ENCODE assay signal across 19 cellular contexts in the genomic region with DNA sequence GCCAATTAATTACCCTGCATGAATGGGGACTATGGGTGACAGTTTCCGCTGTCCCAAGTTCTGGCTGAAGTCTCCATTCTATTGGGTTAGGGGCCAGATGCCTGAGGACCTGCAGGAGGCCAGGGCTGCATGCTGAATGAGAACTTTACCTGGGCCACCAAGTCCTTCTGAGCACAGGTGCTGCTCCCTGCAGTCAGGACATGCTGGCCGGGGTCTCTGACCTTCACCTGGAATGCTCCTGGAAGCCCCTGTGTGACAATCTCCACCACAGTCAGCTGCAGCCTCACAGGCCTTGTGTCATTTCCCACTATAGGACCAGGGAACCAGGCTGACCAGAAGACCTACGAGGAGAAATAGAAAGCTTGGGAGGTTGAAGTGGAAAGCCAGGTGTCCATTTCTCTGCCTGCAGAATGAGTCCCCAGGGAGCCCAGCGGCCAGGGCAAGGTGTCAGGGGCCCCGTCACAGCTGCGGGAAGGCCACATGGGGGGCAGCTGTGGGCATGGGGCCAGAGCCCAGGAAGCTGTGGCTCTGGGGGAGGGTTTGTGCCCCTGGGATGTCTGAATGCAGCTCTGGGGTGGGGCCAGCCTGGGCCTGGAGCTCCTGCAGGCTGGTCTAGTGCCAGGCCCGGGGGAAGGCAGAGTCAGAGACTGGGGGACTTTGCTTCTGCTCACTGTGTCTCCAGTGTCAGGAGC. TPM values are rescaled to one million over a fixed set of nuclear protein-coding genes. Genes with fewer than 3 reads are reported as not detected.
DNase-seq lines count a peak whose midpoint lies in the region; ATAC-seq and TF ChIP-seq lines count a peak whose summit lies in the region.
"Had no signal": no experiment of that assay in that cellular context is flagged by ENCODE, and none has a peak within 500 bp of the region (broad histone marks: within the 10 kb centered on the region; RNA-seq: fewer than 3 reads in every experiment).

No MANE protein-coding gene starts in this region.

- H3K18ac ChIP-seq in neuronal stem cell (ENCODE audit: low read length) = peak overlapping the region; percentile 42

- H3K4me2 ChIP-seq in DND-41 (ENCODE audit: insufficient read depth, low read length) (no peak overlapping the region), neuronal stem cell (ENCODE audit: insufficient read depth, low read length, poor library complexity, severe bottlenecking) (no peak overlapping the region)
- H3K4me2 ChIP-seq: KMS-11 had no signal

- H3K27me3 ChIP-seq in DND-41 (ENCODE audit: insufficient read depth, low read length, poor library complexity) = no peaks in the 10 kb centered on the region
- H3K27me3 ChIP-seq in neuronal stem cell (ENCODE audit: control insufficient read depth in 3 of 3, insufficient read depth in 3 of 3, low read depth in 1 of 3, low read length in 3 of 3) = peaks cover 0 to 28% (median 0%) of the 10 kb centered on the region in 3 experiments
- H3K27me3 ChIP-seq: MG63 had no signal

- peak overlapping the region; percentile 14 for H2AK5ac ChIP-seq in neuronal stem cell (ENCODE audit: low read depth, low read length)

- CTCF ChIA-PET in activated CD4-positive, alpha-beta memory T cell treated with anti-CD3 and anti-CD28 coated beads for 36 hours (lab: Charles Lee) = interaction anchor here (5.6 kb wide), 1 partner anchor 310 kb away, joined by 80 read pairs; no protein-coding TSS in a partner anchor
- CTCF ChIA-PET in activated CD4-positive, alpha-beta memory T cell treated with anti-CD3 and anti-CD28 coated beads, Interleukin-2, amount 10 ng/mL, durations not matched to agents 7 days and 5 days (lab: Charles Lee) = interaction anchor here (1.0 to 1.3 kb wide), 3 partner anchors 12 to 127 kb away, joined by 3 read pairs; no protein-coding TSS in a partner anchor

- no peak overlapping the region for H2BK5ac ChIP-seq in neuronal stem cell (ENCODE audit: low read length)

- no peaks in the 10 kb centered on the region for H3K27me3 Mint-ChIP-seq in activated CD4-positive, alpha-beta memory T cell treated with anti-CD3 and anti-CD28 coated beads for 36 hours
- H3K27me3 Mint-ChIP-seq in activated CD4-positive, alpha-beta memory T cell treated with anti-CD3 and anti-CD28 coated beads, Interleukin-2, amount 10 ng/mL, durations not matched to agents 7 days and 5 days = no peaks in the 10 kb centered on the region
- H3K27me3 Mint-ChIP-seq: CD4-positive, CD25-positive, alpha-beta regulatory T cell had no signal

- TF ChIP-seq CTCF in DND-41 (IDR thresholded peaks at IDR 0.05; ENCODE audit: borderline replicate concordance, extremely low read depth, low read length, poor library complexity, severe bottlenecking) = no peak

- H3K4me1 ChIP-seq in DND-41 (ENCODE audit: insufficient read depth, low read length) (peaks cover 51% of the 10 kb centered on the region), neuronal stem cell (ENCODE audit: control insufficient read depth in 2 of 2, insufficient read depth in 1 of 2, low read depth in 1 of 2, low read length in 2 of 2) (no peaks in the 10 kb centered on the region)

- H3K27ac ChIP-seq in DND-41 (ENCODE audit: low read length) = peak overlapping the region; percentile 55
- H3K27ac ChIP-seq in neuronal stem cell (replicated peaks; ENCODE audit: low read length) = no peak overlapping the region
- H3K27ac ChIP-seq: KMS-11 had no signal

- H3K9ac ChIP-seq in DND-41 (ENCODE audit: low read depth, low read length) (no peak overlapping the region), neuronal stem cell (ENCODE audit: low read depth, low read length, poor library complexity) (peak overlapping the region; percentile 60)
- H3K9ac ChIP-seq: KMS-11 had no signal

- no CpG with 5 or more reads among the region's 7 CpGs for WGBS in neuronal stem cell (ENCODE audit: extremely low coverage in 2 of 2, insufficient read length in 2 of 2, insufficient replicate concordance in 1 of 2), 2 donors

- H2BK120ac ChIP-seq in neuronal stem cell (ENCODE audit: low read depth, low read length) = no peak overlapping the region

- no peak overlapping the region for H3K4me3 ChIP-seq in DND-41 (ENCODE audit: low read depth in 1 of 2, low read length in 2 of 2)
- H3K4me3 ChIP-seq in neuronal stem cell (ENCODE audit: low read length in 2 of 2) = no peak overlapping the region
- H3K4me3 ChIP-seq: MG63 had no signal

- H3K79me1 ChIP-seq in neuronal stem cell (ENCODE audit: low read depth, low read length) = no peaks in the 10 kb centered on the region

- H2BK15ac ChIP-seq in neuronal stem cell (ENCODE audit: low read length) = no peak overlapping the region

- no peak for ATAC-seq in DND-41 (ENCODE audit: insufficient read depth, low read depth)

- H2AFZ ChIP-seq in DND-41 (ENCODE audit: low read depth, low read length) (no peak overlapping the region), neuronal stem cell (ENCODE audit: low read length) (no peak overlapping the region)

- H3K4me3 Mint-ChIP-seq in activated CD4-positive, alpha-beta memory T cell treated with anti-CD3 and anti-CD28 coated beads for 36 hours = no peak overlapping the region
- no peak overlapping the region for H3K4me3 Mint-ChIP-seq in activated CD4-positive, alpha-beta memory T cell treated with anti-CD3 and anti-CD28 coated beads, Interleukin-2, amount 10 ng/mL, durations not matched to agents 7 days and 5 days
- H3K4me3 Mint-ChIP-seq: CD4-positive, CD25-positive, alpha-beta regulatory T cell; H9 had no signal

- H3K36me3 Mint-ChIP-seq in activated CD4-positive, alpha-beta memory T cell treated with anti-CD3 and anti-CD28 coated beads for 36 hours = peaks cover 12% of the 10 kb centered on the region
- H3K36me3 Mint-ChIP-seq in activated CD4-positive, alpha-beta memory T cell treated with anti-CD3 and anti-CD28 coated beads, Interleukin-2, amount 10 ng/mL, durations not matched to agents 7 days and 5 days (ENCODE audit: low read depth) = peaks cover 22% of the 10 kb centered on the region

- no peak for DNase-seq in activated CD4-positive, alpha-beta memory T cell treated with anti-CD3 and anti-CD28 coated beads for 36 hours
- DNase-seq in activated CD4-positive, alpha-beta memory T cell treated with anti-CD3 and anti-CD28 coated beads, Interleukin-2, amount 10 ng/mL, durations not matched to agents 7 days and 5 days = no peak
- DNase-seq in DND-41 = no peak
- peak; percentile 54 for DNase-seq in NCI-H146 (lab: John Stamatoyannopoulos, UW)
- no peak for DNase-seq in neuronal stem cell (ENCODE audit: low spot score)
- no peak for DNase-seq in SIG-M5 (lab: John Stamatoyannopoulos, UW)
- no peak for DNase-seq in RPMI8226
- no peak for DNase-seq in activated naive CD4-positive, alpha-beta T cell treated with anti-CD3 and anti-CD28 coated beads, Interleukin-2, amount 50 U/mL, for 16 hours
- DNase-seq: CD4-positive, CD25-positive, alpha-beta regulatory T cell; H9; MG63; NCI-H1436 treated with DMSO at 0.1 percent for 48 hours; NCI-H2081 treated with DMSO at 0.1 percent for 48 hours; NCI-H2227 treated with DMSO at 0.1 percent for 48 hours; NCI-H526; OCI-M1 had no signal

- no peaks in the 10 kb centered on the region for H4K20me1 ChIP-seq in DND-41 (ENCODE audit: insufficient read depth, low read length)

- no peak overlapping the region for H4K91ac ChIP-seq in neuronal stem cell (ENCODE audit: low read depth, low read length, poor library complexity)

- H3K4me1 Mint-ChIP-seq in activated CD4-positive, alpha-beta memory T cell treated with anti-CD3 and anti-CD28 coated beads for 36 hours (ENCODE audit: low read depth) = peaks cover 47% of the 10 kb centered on the region
- peaks cover 48% of the 10 kb centered on the region for H3K4me1 Mint-ChIP-seq in activated CD4-positive, alpha-beta memory T cell treated with anti-CD3 and anti-CD28 coated beads, Interleukin-2, amount 10 ng/mL, durations not matched to agents 7 days and 5 days

- H4K8ac ChIP-seq in neuronal stem cell (ENCODE audit: low read depth, low read length) = no peak overlapping the region

- no peaks in the 10 kb centered on the region for H3K79me2 ChIP-seq in DND-41 (ENCODE audit: insufficient read depth, low read length)

- no peak overlapping the region for H3K14ac ChIP-seq in neuronal stem cell (ENCODE audit: low read length)

- H3K9me3 Mint-ChIP-seq in activated CD4-positive, alpha-beta memory T cell treated with anti-CD3 and anti-CD28 coated beads for 36 hours = peaks cover 14% of the 10 kb centered on the region
- H3K9me3 Mint-ChIP-seq in activated CD4-positive, alpha-beta memory T cell treated with anti-CD3 and anti-CD28 coated beads, Interleukin-2, amount 10 ng/mL, durations not matched to agents 7 days and 5 days = peaks cover 22% of the 10 kb centered on the region

- H3K27ac Mint-ChIP-seq in activated CD4-positive, alpha-beta memory T cell treated with anti-CD3 and anti-CD28 coated beads for 36 hours = peak overlapping the region; percentile 30
- no peak overlapping the region for H3K27ac Mint-ChIP-seq in activated CD4-positive, alpha-beta memory T cell treated with anti-CD3 and anti-CD28 coated beads, Interleukin-2, amount 10 ng/mL, durations not matched to agents 7 days and 5 days
- H3K27ac Mint-ChIP-seq: CD4-positive, CD25-positive, alpha-beta regulatory T cell; H9 had no signal

- H3K36me3 ChIP-seq in DND-41 (ENCODE audit: insufficient read depth, low read length) = no peaks in the 10 kb centered on the region
- no peaks in the 10 kb centered on the region for H3K36me3 ChIP-seq in neuronal stem cell (replicated peaks in 1 of 2; ENCODE audit: control insufficient read depth in 2 of 2, insufficient read depth in 2 of 2, low read length in 2 of 2)
- H3K36me3 ChIP-seq: MG63 had no signal

- no peak overlapping the region for H3K23ac ChIP-seq in neuronal stem cell (ENCODE audit: low read depth, low read length, poor library complexity)

- POLR2A ChIA-PET in activated CD4-positive, alpha-beta memory T cell treated with anti-CD3 and anti-CD28 coated beads for 36 hours (lab: Charles Lee) = interaction anchor here (1.1 to 1.9 kb wide), 2 partner anchors 11 to 40 kb away, joined by 3 to 5 read pairs; no protein-coding TSS in a partner anchor
- POLR2A ChIA-PET in activated CD4-positive, alpha-beta memory T cell treated with anti-CD3 and anti-CD28 coated beads, Interleukin-2, amount 10 ng/mL, durations not matched to agents 7 days and 5 days (lab: Charles Lee) = interaction anchor here (1.0 to 10.7 kb wide), 3 partner anchors 71 to 293 kb away, joined by 3 to 396 read pairs (median 5); partner anchors contain the start of gene GIMAP7

- intact Hi-C loops in activated CD4-positive, alpha-beta memory T cell treated with anti-CD3 and anti-CD28 coated beads for 36 hours (cut with micrococcal nuclease) = no loop called here

- H3K4ac ChIP-seq in neuronal stem cell (ENCODE audit: low read length) = no peak overlapping the region

- H2BK12ac ChIP-seq in neuronal stem cell (ENCODE audit: low read length) = no peak overlapping the region

- H3K9me3 ChIP-seq in DND-41 (ENCODE audit: insufficient read depth, low read length, severe bottlenecking) (peaks cover 14% of the 10 kb centered on the region), neuronal stem cell (replicated peaks in 1 of 2; ENCODE audit: control insufficient read depth in 2 of 2, insufficient read depth in 1 of 2, low read depth in 1 of 2, low read length in 2 of 2) (peaks cover 2 to 6% of the 10 kb centered on the region in 2 donors)
- H3K9me3 ChIP-seq: MG63 had no signal

RNA-seq across cellular contexts. Expression of gene GIMAP8, which starts 5.6 kb away (rescaled TPM):
- 10 to 100 TPM; 11.8 TPM for total RNA-seq in activated CD4-positive, alpha-beta memory T cell treated with anti-CD3 and anti-CD28 coated beads for 36 hours
- 10 to 100 TPM; 25.1 to 26.4 TPM for total RNA-seq in activated CD4-positive, alpha-beta memory T cell treated with anti-CD3 and anti-CD28 coated beads, Interleukin-2, amount 10 ng/mL, durations not matched to agents 7 days and 5 days
- not detected for polyA plus RNA-seq in neuronal stem cell (2013, experiment 1 of 2)
- not detected for polyA plus RNA-seq in neuronal stem cell (2013, experiment 2 of 2)
- total RNA-seq: A673, H9, SK-MEL-5 had no signal
